Comparison of ENCODE assay signal across 1 cellular context in genomic region chr2:109069430-109070194, GRCh38.
A peak's percentile ranks its signal among the peaks of the same experiment; 100 is the strongest.
TF ChIP-seq lines count a peak whose summit lies in the region.

No MANE protein-coding gene starts in this region.

TF ChIP-seq in HepG2, 621 proteins besides CTCF, POLR2A, EP300 and RAD21 (continued from another document and continues in another):
- TF ChIP-seq ZBTB25 (CRISPR knock-in tag; IDR thresholded peaks at IDR 0.05): no peak
- no peak for TF ChIP-seq ZNF296 (CRISPR knock-in tag; conservative IDR thresholded peaks at IDR 0.05)
- TF ChIP-seq NFE2L1 (CRISPR knock-in tag; IDR thresholded peaks at IDR 0.05; ENCODE audit: borderline replicate concordance): no peak
- no peak for TF ChIP-seq ZNF746 (CRISPR knock-in tag; IDR thresholded peaks at IDR 0.05)
- no peak for TF ChIP-seq MBNL3 (CRISPR knock-in tag; conservative IDR thresholded peaks at IDR 0.05)
- TF ChIP-seq ZSCAN12 (CRISPR knock-in tag; IDR thresholded peaks at IDR 0.05): no peak
- TF ChIP-seq ZC3H13 (CRISPR knock-in tag; IDR thresholded peaks at IDR 0.05): no peak
- TF ChIP-seq ZNF10 (CRISPR knock-in tag; IDR thresholded peaks at IDR 0.05; ENCODE audit: borderline replicate concordance, low read depth): no peak
- TF ChIP-seq ZNF883 (CRISPR knock-in tag; IDR thresholded peaks at IDR 0.05; ENCODE audit: not compliant biosample characterization): no peak
- TF ChIP-seq, protein P1, sequence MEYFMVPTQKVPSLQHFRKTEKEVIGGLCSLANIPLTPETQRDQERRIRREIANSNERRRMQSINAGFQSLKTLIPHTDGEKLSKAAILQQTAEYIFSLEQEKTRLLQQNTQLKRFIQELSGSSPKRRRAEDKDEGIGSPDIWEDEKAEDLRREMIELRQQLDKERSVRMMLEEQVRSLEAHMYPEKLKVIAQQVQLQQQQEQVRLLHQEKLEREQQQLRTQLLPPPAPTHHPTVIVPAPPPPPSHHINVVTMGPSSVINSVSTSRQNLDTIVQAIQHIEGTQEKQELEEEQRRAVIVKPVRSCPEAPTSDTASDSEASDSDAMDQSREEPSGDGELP (IDR thresholded peaks at IDR 0.05; ENCODE audit: borderline replicate concordance, low read depth): peak; percentile 45; the same call in 1 of the 2 replicates
- TF ChIP-seq, protein P2, sequence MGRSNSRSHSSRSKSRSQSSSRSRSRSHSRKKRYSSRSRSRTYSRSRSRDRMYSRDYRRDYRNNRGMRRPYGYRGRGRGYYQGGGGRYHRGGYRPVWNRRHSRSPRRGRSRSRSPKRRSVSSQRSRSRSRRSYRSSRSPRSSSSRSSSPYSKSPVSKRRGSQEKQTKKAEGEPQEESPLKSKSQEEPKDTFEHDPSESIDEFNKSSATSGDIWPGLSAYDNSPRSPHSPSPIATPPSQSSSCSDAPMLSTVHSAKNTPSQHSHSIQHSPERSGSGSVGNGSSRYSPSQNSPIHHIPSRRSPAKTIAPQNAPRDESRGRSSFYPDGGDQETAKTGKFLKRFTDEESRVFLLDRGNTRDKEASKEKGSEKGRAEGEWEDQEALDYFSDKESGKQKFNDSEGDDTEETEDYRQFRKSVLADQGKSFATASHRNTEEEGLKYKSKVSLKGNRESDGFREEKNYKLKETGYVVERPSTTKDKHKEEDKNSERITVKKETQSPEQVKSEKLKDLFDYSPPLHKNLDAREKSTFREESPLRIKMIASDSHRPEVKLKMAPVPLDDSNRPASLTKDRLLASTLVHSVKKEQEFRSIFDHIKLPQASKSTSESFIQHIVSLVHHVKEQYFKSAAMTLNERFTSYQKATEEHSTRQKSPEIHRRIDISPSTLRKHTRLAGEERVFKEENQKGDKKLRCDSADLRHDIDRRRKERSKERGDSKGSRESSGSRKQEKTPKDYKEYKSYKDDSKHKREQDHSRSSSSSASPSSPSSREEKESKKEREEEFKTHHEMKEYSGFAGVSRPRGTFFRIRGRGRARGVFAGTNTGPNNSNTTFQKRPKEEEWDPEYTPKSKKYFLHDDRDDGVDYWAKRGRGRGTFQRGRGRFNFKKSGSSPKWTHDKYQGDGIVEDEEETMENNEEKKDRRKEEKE (IDR thresholded peaks at IDR 0.05): no peak
- no peak for TF ChIP-seq SYNCRIP (IDR thresholded peaks at IDR 0.05; ENCODE audit: insufficient read depth, low read depth, low read length)
- no peak for TF ChIP-seq ERF (CRISPR knock-in tag; IDR thresholded peaks at IDR 0.05)
- no peak for TF ChIP-seq TCF12 (IDR thresholded peaks at IDR 0.05)
- TF ChIP-seq TCF12 (CRISPR knock-in tag; IDR thresholded peaks at IDR 0.05): no peak
- TF ChIP-seq, protein P3, sequence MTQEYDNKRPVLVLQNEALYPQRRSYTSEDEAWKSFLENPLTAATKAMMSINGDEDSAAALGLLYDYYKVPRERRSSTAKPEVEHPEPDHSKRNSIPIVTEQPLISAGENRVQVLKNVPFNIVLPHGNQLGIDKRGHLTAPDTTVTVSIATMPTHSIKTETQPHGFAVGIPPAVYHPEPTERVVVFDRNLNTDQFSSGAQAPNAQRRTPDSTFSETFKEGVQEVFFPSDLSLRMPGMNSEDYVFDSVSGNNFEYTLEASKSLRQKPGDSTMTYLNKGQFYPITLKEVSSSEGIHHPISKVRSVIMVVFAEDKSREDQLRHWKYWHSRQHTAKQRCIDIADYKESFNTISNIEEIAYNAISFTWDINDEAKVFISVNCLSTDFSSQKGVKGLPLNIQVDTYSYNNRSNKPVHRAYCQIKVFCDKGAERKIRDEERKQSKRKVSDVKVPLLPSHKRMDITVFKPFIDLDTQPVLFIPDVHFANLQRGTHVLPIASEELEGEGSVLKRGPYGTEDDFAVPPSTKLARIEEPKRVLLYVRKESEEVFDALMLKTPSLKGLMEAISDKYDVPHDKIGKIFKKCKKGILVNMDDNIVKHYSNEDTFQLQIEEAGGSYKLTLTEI (CRISPR knock-in tag; conservative IDR thresholded peaks at IDR 0.05): no peak
- no peak for TF ChIP-seq HNRNPL (IDR thresholded peaks at IDR 0.05; ENCODE audit: low read depth, low read length)
- no peak for TF ChIP-seq ZBTB40 (IDR thresholded peaks at IDR 0.05)
- TF ChIP-seq ZBTB40 (CRISPR knock-in tag; IDR thresholded peaks at IDR 0.05): no peak
- TF ChIP-seq PCBP2 (optimal IDR thresholded peaks at IDR 0.05; ENCODE audit: low read depth, low read length, poor library complexity, severe bottlenecking): no peak
- no peak for TF ChIP-seq ARNT (IDR thresholded peaks at IDR 0.05)
- TF ChIP-seq PLSCR1 (CRISPR knock-in tag; IDR thresholded peaks at IDR 0.05; ENCODE audit: borderline replicate concordance): no peak
- peak; percentile 91 for TF ChIP-seq PITX1 (CRISPR knock-in tag; IDR thresholded peaks at IDR 0.05)
- no peak for TF ChIP-seq CAMTA2 (CRISPR knock-in tag; IDR thresholded peaks at IDR 0.05; ENCODE audit: borderline replicate concordance)
- TF ChIP-seq, protein P4, sequence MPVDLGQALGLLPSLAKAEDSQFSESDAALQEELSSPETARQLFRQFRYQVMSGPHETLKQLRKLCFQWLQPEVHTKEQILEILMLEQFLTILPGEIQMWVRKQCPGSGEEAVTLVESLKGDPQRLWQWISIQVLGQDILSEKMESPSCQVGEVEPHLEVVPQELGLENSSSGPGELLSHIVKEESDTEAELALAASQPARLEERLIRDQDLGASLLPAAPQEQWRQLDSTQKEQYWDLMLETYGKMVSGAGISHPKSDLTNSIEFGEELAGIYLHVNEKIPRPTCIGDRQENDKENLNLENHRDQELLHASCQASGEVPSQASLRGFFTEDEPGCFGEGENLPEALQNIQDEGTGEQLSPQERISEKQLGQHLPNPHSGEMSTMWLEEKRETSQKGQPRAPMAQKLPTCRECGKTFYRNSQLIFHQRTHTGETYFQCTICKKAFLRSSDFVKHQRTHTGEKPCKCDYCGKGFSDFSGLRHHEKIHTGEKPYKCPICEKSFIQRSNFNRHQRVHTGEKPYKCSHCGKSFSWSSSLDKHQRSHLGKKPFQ (CRISPR knock-in tag; IDR thresholded peaks at IDR 0.05; ENCODE audit: insufficient replicate concordance): no peak
- TF ChIP-seq SMAD9 (CRISPR knock-in tag; IDR thresholded peaks at IDR 0.05): no peak
- no peak for TF ChIP-seq ZFP41 (CRISPR knock-in tag; IDR thresholded peaks at IDR 0.05; ENCODE audit: borderline replicate concordance)
- no peak for TF ChIP-seq TFDP1 (CRISPR knock-in tag; IDR thresholded peaks at IDR 0.05; ENCODE audit: borderline replicate concordance)
- TF ChIP-seq AHR (CRISPR knock-in tag; IDR thresholded peaks at IDR 0.05): no peak
- no peak for TF ChIP-seq ZXDC (CRISPR knock-in tag; IDR thresholded peaks at IDR 0.05)
- no peak for TF ChIP-seq ZNF282 (IDR thresholded peaks at IDR 0.05; ENCODE audit: partially characterized antibody)
- TF ChIP-seq TERF1 (CRISPR knock-in tag; IDR thresholded peaks at IDR 0.05): no peak
